8 cellular contexts compared by ENCODE assay signal in the genomic region with DNA sequence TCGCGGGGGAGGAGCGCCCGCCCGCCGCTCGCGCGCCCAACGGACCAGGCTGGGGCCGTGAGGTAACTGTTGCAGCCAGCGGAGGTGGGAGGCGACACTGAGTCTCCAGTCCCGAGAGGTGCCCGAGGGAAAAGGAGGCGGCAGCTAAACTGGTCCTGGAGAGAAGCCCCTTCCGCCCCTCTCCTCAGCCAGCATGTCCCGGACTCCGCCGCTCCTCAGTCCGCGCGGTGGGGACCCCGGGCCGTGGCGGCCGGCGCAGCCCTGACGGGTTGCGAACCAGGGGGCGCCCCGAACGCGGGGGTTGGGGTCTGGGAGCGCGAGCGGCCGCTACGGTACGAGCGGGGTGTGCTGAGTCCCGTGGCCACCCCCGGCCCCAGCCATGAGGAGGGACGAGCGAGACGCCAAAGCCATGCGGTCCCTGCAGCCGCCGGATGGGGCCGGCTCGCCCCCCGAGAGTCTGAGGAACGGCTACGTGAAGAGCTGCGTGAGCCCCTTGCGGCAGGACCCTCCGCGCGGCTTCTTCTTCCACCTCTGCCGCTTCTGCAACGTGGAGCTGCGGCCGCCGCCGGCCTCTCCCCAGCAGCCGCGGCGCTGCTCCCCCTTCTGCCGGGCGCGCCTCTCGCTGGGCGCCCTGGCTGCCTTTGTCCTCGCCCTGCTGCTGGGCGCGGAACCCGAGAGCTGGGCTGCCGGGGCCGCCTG. TPM values are rescaled to one million over a fixed set of nuclear protein-coding genes. Genes with fewer than 3 reads are reported as not detected.
DNase-seq lines count a peak whose midpoint lies in the region; ATAC-seq and TF ChIP-seq lines count a peak whose summit lies in the region.

A gene (plus strand): TSS at position 108 of the 699 bp plus-strand sequence. CDS start 272 bp downstream, at position 380.

- TF ChIP-seq CTCF in WI38 (IDR thresholded peaks at IDR 0.05; ENCODE audit: low read depth, low read length) (no peak), kidney epithelial cell (IDR thresholded peaks at IDR 0.05; ENCODE audit: insufficient read depth, low read length, poor library complexity, severe bottlenecking) (peak; percentile 9)

- peak within 1 kb of the TSS; percentile 56 for H3K27ac ChIP-seq in caudate nucleus (ENCODE audit: low read depth, low read length)

- H3K36me3 ChIP-seq in kidney epithelial cell (ENCODE audit: control insufficient read depth, insufficient read depth, low read length): no peaks in the 10 kb centered on the region

- DNase-seq in NK-92 treated with Interleukin-12 subunit alpha and Interleukin-12 subunit beta, amount 100 ng/mL, for 24 hours (lab: John Stamatoyannopoulos, UW): peak; percentile 82
- DNase-seq in NK-92 (lab: John Stamatoyannopoulos, UW; ENCODE audit: unreplicated experiment) (no peak), NCI-H2107 (lab: John Stamatoyannopoulos, UW) (peak; percentile 68), caudate nucleus (lab: John Stamatoyannopoulos, UW) (peak in 42 of 61 donors; percentile 4 to 81 (median 38)), kidney epithelial cell (ENCODE audit: low read depth) (peak; percentile 9)
- peak; percentile 63 to 76 for DNase-seq in stimulated activated CD4-positive, alpha-beta T cell treated with anti-CD3 and anti-CD28 coated beads, Interleukin-15, amount 100 ng/mL, for 48 hours (ENCODE audit: low read depth in 2 of 2)

- ATAC-seq in HG02938 (IDR thresholded peaks at IDR 0.05; ENCODE audit: unreplicated experiment): peak; percentile 56

- peak within 1 kb of the TSS; percentile 62 for H3K4me3 ChIP-seq in WI38 (ENCODE audit: low read depth, low read length)
- peak within 1 kb of the TSS; percentile 79 for H3K4me3 ChIP-seq in kidney epithelial cell (ENCODE audit: low read depth, low read length)

- peaks cover 4% of the 10 kb centered on the region for H3K27me3 ChIP-seq in kidney epithelial cell (ENCODE audit: control insufficient read depth, insufficient read depth, low read length)

RNA-seq across cellular contexts. Expression of the gene that starts here (rescaled TPM):
- 3.1 TPM in 2 replicates for total RNA-seq in kidney epithelial cell
